Comparison of ENCODE assay signal across 9 cellular contexts in the genomic region with DNA sequence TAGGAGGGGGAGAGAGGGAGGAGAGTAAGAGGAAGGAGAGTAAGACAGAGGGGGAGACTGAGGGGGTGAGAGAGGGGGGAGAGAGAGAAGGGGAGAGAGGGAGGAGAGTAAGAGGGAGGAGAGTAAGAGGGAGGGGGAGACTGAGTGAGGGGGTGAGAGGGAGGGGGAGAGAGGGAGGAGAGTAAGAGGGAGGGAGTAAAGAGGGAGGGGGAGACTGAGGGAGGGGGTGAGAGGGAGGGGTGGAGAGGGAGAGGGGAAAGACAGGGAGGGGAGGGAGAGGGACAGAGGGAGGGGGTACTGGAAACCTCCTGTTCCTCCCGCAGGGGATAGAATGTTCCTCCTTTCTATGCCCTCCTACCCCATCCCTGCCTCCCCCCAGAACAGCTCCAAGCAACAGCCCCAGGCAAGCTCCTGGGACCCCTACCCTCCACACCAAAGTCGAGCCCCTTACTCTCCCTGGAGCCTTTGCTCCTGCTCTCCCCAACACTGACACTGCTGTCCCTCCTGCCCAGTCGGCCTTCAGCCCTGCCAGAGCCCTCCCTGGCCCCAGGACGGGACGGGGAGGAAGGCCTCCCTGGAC. TPM values are rescaled to one million over a fixed set of nuclear protein-coding genes. Genes with fewer than 3 reads are reported as not detected.
DNase-seq lines count a peak whose midpoint lies in the region; ATAC-seq and TF ChIP-seq lines count a peak whose summit lies in the region.
"Not testable (repeated sequence)": the region's sequence is repeated elsewhere in the genome, so short reads cannot be mapped to it uniquely, and the experiment has no call there.
"Had no signal": no experiment of that assay in that cellular context is flagged by ENCODE, and none has a peak within 500 bp of the region (broad histone marks: within the 10 kb centered on the region; RNA-seq: fewer than 3 reads in every experiment).

No MANE protein-coding gene starts in this region.

- H3K27ac ChIP-seq in CD4-positive, alpha-beta T cell (ENCODE audit: low read depth, low read length); trophoblast cell (ENCODE audit: low read depth, low read length): not testable (repeated sequence)
- peak overlapping the region; percentile 87 for H3K27ac ChIP-seq in temporal lobe (ENCODE audit: low read depth, low read length)

- not testable (repeated sequence) for H3K79me1 ChIP-seq in trophoblast cell (ENCODE audit: low read length)

- not testable (repeated sequence) for H3K27ac Mint-ChIP-seq in CD4-positive, alpha-beta T cell

- H2BK12ac ChIP-seq in trophoblast cell (ENCODE audit: low read length), result peak overlapping the region; percentile 15

- not testable (repeated sequence) for H3K9ac ChIP-seq in trophoblast cell (ENCODE audit: low read length)

- H3K79me2 ChIP-seq in trophoblast cell (ENCODE audit: control insufficient read depth, insufficient read depth, low read length, poor library complexity), result not testable (repeated sequence)

- H3K4me1 ChIP-seq in trophoblast cell (ENCODE audit: control insufficient read depth in 1 of 2, insufficient read depth in 2 of 2, low read length in 2 of 2), result not testable (repeated sequence)

- H3K4me1 Mint-ChIP-seq in CD4-positive, alpha-beta T cell (ENCODE audit: low read depth), result not testable (repeated sequence)

- H2AFZ ChIP-seq in trophoblast cell (ENCODE audit: insufficient read depth, low read length, poor library complexity), result peak overlapping the region; percentile 52

- not testable (repeated sequence) for H3K23ac ChIP-seq in trophoblast cell (ENCODE audit: low read length)

- H2BK5ac ChIP-seq in trophoblast cell (ENCODE audit: low read depth, low read length, poor library complexity), result not testable (repeated sequence)

- H4K12ac ChIP-seq in trophoblast cell (ENCODE audit: low read depth, low read length), result not testable (repeated sequence)

- CTCF ChIA-PET in CD4-positive, alpha-beta T cell (lab: Charles Lee), result not testable (repeated sequence)

- peak overlapping the region; percentile 25 for H4K8ac ChIP-seq in trophoblast cell (ENCODE audit: low read depth, low read length)

- not testable (repeated sequence) for H3K4me3 Mint-ChIP-seq in CD4-positive, alpha-beta T cell

- intact Hi-C loops in CD4-positive, alpha-beta T cell (cut with DNase I, micrococcal nuclease); left colon (cut with DNase I, micrococcal nuclease): not testable (repeated sequence)

- not testable (repeated sequence) for H3K9me3 Mint-ChIP-seq in CD4-positive, alpha-beta T cell

- POLR2A ChIA-PET in CD4-positive, alpha-beta T cell (lab: Charles Lee), result not testable (repeated sequence)

- WGBS in trophoblast cell (ENCODE audit: extremely low coverage, insufficient coverage, insufficient read length), result no CpG with 5 or more reads among the region's 5 CpGs

- H3K36me3 ChIP-seq in trophoblast cell (ENCODE audit: control insufficient read depth in 1 of 2, insufficient read depth in 2 of 2, low read length in 2 of 2), result not testable (repeated sequence)

- DNase-seq in CD4-positive, alpha-beta T cell, result peak in 1 of 10 experiments; percentile 7
- DNase-seq in HS-27A (ENCODE audit: low read depth), result peak; percentile 9
- peak; percentile 58 for DNase-seq in brain pericyte (ENCODE audit: low read depth, low spot score)
- DNase-seq in fibroblast of pulmonary artery (ENCODE audit: low read depth), result peak; percentile 76
- DNase-seq in left colon, result peak; percentile 12 to 26
- DNase-seq in trophoblast cell, result not testable (repeated sequence)

- ATAC-seq in CD4-positive, alpha-beta T cell (ENCODE audit: poor library complexity), result peak; percentile 7
- peak; percentile 16 for ATAC-seq in SK-N-SH treated with all-trans-retinoic acid at 6 μM for 48 hours
- ATAC-seq in left colon, result not testable (repeated sequence)

- peak overlapping the region; percentile 54 for H3K18ac ChIP-seq in trophoblast cell (ENCODE audit: low read length)

- not testable (repeated sequence) for H2BK120ac ChIP-seq in trophoblast cell (ENCODE audit: insufficient read depth, low read length, poor library complexity)

- H3K27me3 ChIP-seq in CD4-positive, alpha-beta T cell (ENCODE audit: control insufficient read depth, insufficient read depth, low read length); trophoblast cell (ENCODE audit: insufficient read depth, low read length): not testable (repeated sequence)

- not testable (repeated sequence) for H3K9me3 ChIP-seq in CD4-positive, alpha-beta T cell (ENCODE audit: control insufficient read depth, low read length); trophoblast cell (ENCODE audit: insufficient read depth, low read depth, low read length)

- H3K4me2 ChIP-seq in trophoblast cell (ENCODE audit: low read length), result not testable (repeated sequence)

- not testable (repeated sequence) for H2AK5ac ChIP-seq in trophoblast cell (ENCODE audit: low read length)

- H3K36me3 Mint-ChIP-seq in CD4-positive, alpha-beta T cell (ENCODE audit: low read depth), result not testable (repeated sequence)

- not testable (repeated sequence) for H3K27me3 Mint-ChIP-seq in CD4-positive, alpha-beta T cell

- peak overlapping the region; percentile 36 for H4K91ac ChIP-seq in trophoblast cell (ENCODE audit: low read depth, low read length)

- H3K14ac ChIP-seq in trophoblast cell (ENCODE audit: low read length), result peak overlapping the region; percentile 16

- not testable (repeated sequence) for H3K4ac ChIP-seq in trophoblast cell (ENCODE audit: low read depth, low read length)

- TF ChIP-seq CTCF in CD4-positive, alpha-beta T cell (IDR thresholded peaks at IDR 0.05); fibroblast of pulmonary artery (IDR thresholded peaks at IDR 0.05; ENCODE audit: low read length, missing control alignments): not testable (repeated sequence)

- H3K4me3 ChIP-seq in fibroblast of pulmonary artery (replicated peaks; ENCODE audit: low read depth, low read length), result peak overlapping the region; percentile 27
- H3K4me3 ChIP-seq in trophoblast cell (ENCODE audit: low read depth, low read length), result not testable (repeated sequence)

RNA-seq across cellular contexts. Expression of a gene that starts 4.8 kb away (rescaled TPM):
- total RNA-seq in CD4-positive, alpha-beta T cell, result 10 to 100 TPM; 31.9 to 40.7 TPM
- total RNA-seq in left colon (10 to 100 TPM; 13.4 to 22.5 TPM), temporal lobe (7.1 TPM)
- 2.9 and 3.4 TPM in 2 replicates for polyA plus RNA-seq in trophoblast cell (2013)

RNA-seq across cellular contexts. Expression of a gene that starts 30.8 kb away (rescaled TPM):
- total RNA-seq in CD4-positive, alpha-beta T cell, result 100 to 1,000 TPM; 115 to 122 TPM
- total RNA-seq in left colon, result 10 to 100 TPM; 13.4 to 20.7 TPM
- 3.4 and 4.4 TPM in 2 replicates for polyA plus RNA-seq in trophoblast cell (2013)
- 3.2 TPM for total RNA-seq in temporal lobe
- total RNA-seq: smooth muscle cell had no signal

RNA-seq across cellular contexts. Expression of a gene that starts 34.0 kb away (rescaled TPM):
- total RNA-seq in CD4-positive, alpha-beta T cell, result 10 to 100 TPM; 35.8 to 39.7 TPM
- 10 to 100 TPM; 49.4 to 50.9 TPM for total RNA-seq in left colon
- 130 and 136 TPM in 2 replicates for polyA plus RNA-seq in trophoblast cell (2013)
- total RNA-seq in temporal lobe, result 7.9 TPM

RNA-seq across cellular contexts. Expression of a gene that starts 38.3 kb away (rescaled TPM):
- under 1 TPM; 0.33 to 0.36 TPM for total RNA-seq in CD4-positive, alpha-beta T cell
- total RNA-seq in left colon, result not detected
- polyA plus RNA-seq in trophoblast cell (2013), result not detected in 2 replicates
- total RNA-seq in temporal lobe, result not detected
- total RNA-seq: smooth muscle cell had no signal

RNA-seq across cellular contexts. Expression of a gene that starts 47.9 kb away (rescaled TPM):
- total RNA-seq in CD4-positive, alpha-beta T cell, result 10 to 100 TPM; 12.9 to 13.9 TPM
- total RNA-seq in left colon (10 to 100 TPM; 12.6 to 15.2 TPM), temporal lobe (48.4 TPM)
- polyA plus RNA-seq in trophoblast cell (2013), result 8.4 and 8.7 TPM in 2 replicates

Comparison
In these comparisons a context has a peak if more than half of its experiments do, and no peak if none do; other contexts are left out.
1. RNA of a gene that starts 30.8 kb away (total RNA-seq): 115 to 122 TPM in CD4-positive, alpha-beta T cell; 13.4 to 20.7 TPM in left colon and 3.2 TPM in temporal lobe (single experiment); every median in the first group is over 4 times any median in the second.